ENCODE assay signal across 9 cellular contexts in genomic region chr7:106679153-106679931, GRCh38. TPM values are rescaled to one million over a fixed set of nuclear protein-coding genes. Genes with fewer than 3 reads are reported as not detected.
DNase-seq lines count a peak whose midpoint lies in the region; ATAC-seq and TF ChIP-seq lines count a peak whose summit lies in the region.
"Had no signal": no experiment of that assay in that cellular context is flagged by ENCODE, and none has a peak within 500 bp of the region (broad histone marks: within the 10 kb centered on the region; RNA-seq: fewer than 3 reads in every experiment).

No MANE protein-coding gene starts in this region.

- H3K9me3 ChIP-seq in T-helper 17 cell (ENCODE audit: control insufficient read depth, low read length, poor library complexity, severe bottlenecking) = no peaks in the 10 kb centered on the region
- no peaks in the 10 kb centered on the region for H3K9me3 ChIP-seq in lung (ENCODE audit: control insufficient read depth in 2 of 2, insufficient read depth in 1 of 2, low read length in 1 of 2)

- H3K36me3 ChIP-seq in lung (ENCODE audit: control insufficient read depth in 2 of 2, insufficient read depth in 2 of 2, low read length in 2 of 2) = no peaks in the 10 kb centered on the region

- H3K27me3 Mint-ChIP-seq in T-helper 17 cell = no peaks in the 10 kb centered on the region
- H3K27me3 Mint-ChIP-seq: activated naive CD4-positive, alpha-beta T cell treated with anti-CD3 and anti-CD28 coated beads, Interleukin-2, amount 50 U/mL, for 24 hours had no signal

- WGBS in lung, 2 donors = 43 to 46% methylated on average over 6 of the region's 6 CpGs

- peak; percentile 54 for ATAC-seq in HG02852 (IDR thresholded peaks at IDR 0.05; ENCODE audit: unreplicated experiment)
- peak; percentile 55 for ATAC-seq in T-helper 17 cell
- peak; percentile 69 for ATAC-seq in lung (ENCODE audit: insufficient read depth, low FRiP score)
- no peak for ATAC-seq in esophagus mucosa

- no peak overlapping the region for H3K27ac ChIP-seq in lung (ENCODE audit: low read depth in 1 of 2, low read length in 1 of 2)

- no peaks in the 10 kb centered on the region for H3K36me3 Mint-ChIP-seq in T-helper 17 cell (ENCODE audit: low read depth)
- H3K36me3 Mint-ChIP-seq: activated naive CD4-positive, alpha-beta T cell treated with anti-CD3 and anti-CD28 coated beads, Interleukin-2, amount 50 U/mL, for 24 hours had no signal

- H3K4me3 Mint-ChIP-seq in T-helper 17 cell = no peak overlapping the region
- H3K4me3 Mint-ChIP-seq: activated naive CD4-positive, alpha-beta T cell treated with anti-CD3 and anti-CD28 coated beads, Interleukin-2, amount 50 U/mL, for 24 hours had no signal

- TF ChIP-seq CTCF in GM12865 (IDR thresholded peaks at IDR 0.05; ENCODE audit: insufficient read depth, low read depth, low read length, missing control alignments) (no peak), lung (IDR thresholded peaks at IDR 0.05; ENCODE audit: control extremely low read depth, extremely low read depth) (no peak)

- no peaks in the 10 kb centered on the region for H3K27me3 ChIP-seq in lung (ENCODE audit: control insufficient read depth, insufficient read depth)

- no peaks in the 10 kb centered on the region for H3K4me1 ChIP-seq in lung (ENCODE audit: control insufficient read depth in 2 of 2, insufficient read depth in 2 of 2, low read length in 2 of 2)

- H3K4me1 Mint-ChIP-seq in T-helper 17 cell = peaks cover 6% of the 10 kb centered on the region

- DNase-seq in GM12865 (ENCODE audit: low read depth) (peak; percentile 30), T-helper 17 cell (no peak), lung (ENCODE audit: low spot score) (peak; percentile 36), retina (no peak), hypothalamus (lab: John Stamatoyannopoulos, UW) (no peak), NCI-H526 (lab: John Stamatoyannopoulos, UW) (no peak)

- H3K4me3 ChIP-seq in GM12865 (ENCODE audit: low read depth, low read length) (no peak overlapping the region), lung (no peak overlapping the region)

- peak overlapping the region; percentile 57 for H3K27ac Mint-ChIP-seq in T-helper 17 cell
- H3K27ac Mint-ChIP-seq: activated naive CD4-positive, alpha-beta T cell treated with anti-CD3 and anti-CD28 coated beads, Interleukin-2, amount 50 U/mL, for 24 hours had no signal

RNA-seq across cellular contexts. Expression of gene CCDC71L, which starts 18.4 kb away (rescaled TPM):
- total RNA-seq in T-helper 17 cell (10 to 100 TPM; 14.9 to 20.7 TPM), lung (10 to 100 TPM in 1 of 2 donors, 1 to 10 TPM in 1; 8.5 to 32.4 TPM), esophagus mucosa (7.1 TPM)
- polyA plus RNA-seq in lung = 10 to 100 TPM; 14.4 to 47.6 TPM

Comparison
In these comparisons a context has a peak if more than half of its experiments do, and no peak if none do; other contexts are left out.
1. DNase-seq: peak in GM12865 (single experiment) and lung (single experiment); none in T-helper 17 cell (0 of 3), retina (single experiment), hypothalamus (0 of 51) and NCI-H526 (0 of 2).